In the genomic region with DNA sequence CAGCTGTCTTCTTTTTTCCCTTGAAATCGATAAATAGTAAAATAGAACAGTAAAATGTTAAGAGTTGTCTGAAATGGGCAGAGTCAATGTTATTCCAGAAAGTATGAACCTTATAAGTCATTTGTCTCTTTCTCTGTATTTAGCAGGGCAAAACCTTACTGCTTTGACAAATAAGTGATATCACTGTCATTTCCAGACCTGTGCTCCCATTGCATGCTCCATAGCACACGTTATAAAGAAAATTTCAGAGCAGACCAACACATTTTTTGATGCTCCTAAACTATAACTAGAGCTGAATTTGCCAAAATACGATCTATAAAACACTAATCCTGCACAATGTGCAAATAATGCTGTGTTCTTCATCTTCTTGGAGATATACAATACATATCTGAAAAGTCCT, we compare ENCODE assay signal across 25 cellular contexts. TPM values are rescaled to one million over a fixed set of nuclear protein-coding genes. Genes with fewer than 3 reads are reported as not detected.
DNase-seq lines count a peak whose midpoint lies in the region; ATAC-seq and TF ChIP-seq lines count a peak whose summit lies in the region.
"Had no signal": no experiment of that assay in that cellular context is flagged by ENCODE, and none has a peak within 500 bp of the region (broad histone marks: within the 10 kb centered on the region; RNA-seq: fewer than 3 reads in every experiment).

No MANE protein-coding gene starts in this region.

- H3K4me3 Mint-ChIP-seq in progenitor cell of endocrine pancreas (ENCODE audit: low read depth) = peak overlapping the region; percentile 82
- no peak overlapping the region for H3K4me3 Mint-ChIP-seq in stimulated activated memory B cell treated with anti-CD40 and anti-IgM and Interleukin-4, amounts not matched to agents 10 μg/mL and 1 μg/mL and 100 μg/mL, for 72 hours
- H3K4me3 Mint-ChIP-seq: B cell; CD8-positive, alpha-beta T cell had no signal

- WGBS in body of pancreas, 2 donors = 26 to 34% methylated on average over 3 of the region's 3 CpGs

- no peaks in the 10 kb centered on the region for H3K27me3 Mint-ChIP-seq in progenitor cell of endocrine pancreas
- H3K27me3 Mint-ChIP-seq in stimulated activated memory B cell treated with anti-CD40 and anti-IgM and Interleukin-4, amounts not matched to agents 10 μg/mL and 1 μg/mL and 100 μg/mL, for 72 hours = peaks cover 15% of the 10 kb centered on the region

- peak overlapping the region in 1 of 2 donors; percentile 25 for H3K4me3 ChIP-seq in body of pancreas
- H3K4me3 ChIP-seq: SJSA1 had no signal

- no peaks in the 10 kb centered on the region for H3K36me3 ChIP-seq in body of pancreas (replicated peaks in 1 of 2; ENCODE audit: insufficient read depth in 1 of 2, low read depth in 2 of 2)
- H3K36me3 ChIP-seq: SJSA1 had no signal

- peaks cover 6% of the 10 kb centered on the region for H3K36me3 Mint-ChIP-seq in progenitor cell of endocrine pancreas (ENCODE audit: insufficient read depth)
- H3K36me3 Mint-ChIP-seq in stimulated activated memory B cell treated with anti-CD40 and anti-IgM and Interleukin-4, amounts not matched to agents 10 μg/mL and 1 μg/mL and 100 μg/mL, for 72 hours = no peaks in the 10 kb centered on the region
- H3K36me3 Mint-ChIP-seq: CD8-positive, alpha-beta T cell had no signal

- ATAC-seq in body of pancreas (no peak), left colon (peak; percentile 21)
- no peak for ATAC-seq in stimulated activated memory B cell treated with anti-CD40 and anti-IgM and Interleukin-4, amounts not matched to agents 10 μg/mL and 1 μg/mL and 100 μg/mL, for 72 hours
- ATAC-seq: CD8-positive, alpha-beta T cell; HCT116 had no signal

- TF ChIP-seq POLR2A in body of pancreas (IDR thresholded peaks at IDR 0.05) = no peak

- no peak for TF ChIP-seq CTCF in body of pancreas (IDR thresholded peaks at IDR 0.05)
- no peak for TF ChIP-seq CTCF in progenitor cell of endocrine pancreas (IDR thresholded peaks at IDR 0.05; ENCODE audit: unreplicated experiment)

- H3K4me1 Mint-ChIP-seq in progenitor cell of endocrine pancreas (ENCODE audit: low read depth) = peaks cover 44% of the 10 kb centered on the region
- no peaks in the 10 kb centered on the region for H3K4me1 Mint-ChIP-seq in stimulated activated memory B cell treated with anti-CD40 and anti-IgM and Interleukin-4, amounts not matched to agents 10 μg/mL and 1 μg/mL and 100 μg/mL, for 72 hours
- H3K4me1 Mint-ChIP-seq: B cell had no signal

- H3K27me3 ChIP-seq in body of pancreas = no peaks in the 10 kb centered on the region

- H3K27ac ChIP-seq in body of pancreas = peak overlapping the region in 3 of 4 donors; percentile 44 to 72 (median 56)
- H3K27ac ChIP-seq: C4-2B, HL-60, SJSA1 had no signal

- no peaks in the 10 kb centered on the region for H3K9me3 Mint-ChIP-seq in progenitor cell of endocrine pancreas (ENCODE audit: low read depth)
- H3K9me3 Mint-ChIP-seq in stimulated activated memory B cell treated with anti-CD40 and anti-IgM and Interleukin-4, amounts not matched to agents 10 μg/mL and 1 μg/mL and 100 μg/mL, for 72 hours = no peaks in the 10 kb centered on the region
- H3K9me3 Mint-ChIP-seq: CD8-positive, alpha-beta T cell had no signal

- peak overlapping the region; percentile 94 for H3K27ac Mint-ChIP-seq in progenitor cell of endocrine pancreas
- H3K27ac Mint-ChIP-seq in stimulated activated memory B cell treated with anti-CD40 and anti-IgM and Interleukin-4, amounts not matched to agents 10 μg/mL and 1 μg/mL and 100 μg/mL, for 72 hours = no peak overlapping the region
- H3K27ac Mint-ChIP-seq: B cell; CD8-positive, alpha-beta T cell had no signal

- H3K4me1 ChIP-seq in body of pancreas = peaks cover 38% of the 10 kb centered on the region
- H3K4me1 ChIP-seq: SJSA1 had no signal

- DNase-seq in body of pancreas (no peak), left colon (no peak), progenitor cell of endocrine pancreas (ENCODE audit: low spot score, unreplicated experiment) (no peak), COR-L47 (lab: John Stamatoyannopoulos, UW) (no peak), NCI-H187 (lab: John Stamatoyannopoulos, UW) (no peak), NOMO-1 (lab: John Stamatoyannopoulos, UW; ENCODE audit: unreplicated experiment in 2 of 2) (no peak)
- DNase-seq: Calu3; CD8-positive, alpha-beta T cell; DMS79 treated with DMSO at 0.1 percent for 48 hours; Karpas-422; NCI-H1092; NCI-H1417 treated with DMSO at 0.1 percent for 48 hours; NCI-H187 treated with DMSO at 0.1 percent for 48 hours; NCI-H2171 treated with DMSO at 0.1 percent for 48 hours; NCI-H345; NCI-H524; NCI-H774; Right ventricle myocardium superior; RPMI8226 had no signal

- no peaks in the 10 kb centered on the region for H3K9me3 ChIP-seq in body of pancreas
- H3K9me3 ChIP-seq: SJSA1 had no signal

- intact Hi-C loops in body of pancreas (cut with DNase I) (no loop called here), left colon (cut with DNase I, micrococcal nuclease) (no loop called here)

RNA-seq across cellular contexts. Expression of a gene that starts 1.1 kb away (rescaled TPM):
- total RNA-seq in body of pancreas = 10 to 100 TPM in 1 of 2 donors, 1 to 10 TPM in 1; 7.8 to 18.5 TPM
- 10 to 100 TPM; 66.0 to 69.7 TPM for total RNA-seq in left colon
- 29.5 and 29.9 TPM in 2 replicates for total RNA-seq in progenitor cell of endocrine pancreas
- total RNA-seq: B cell; Calu3; CD8-positive, alpha-beta T cell; SJSA1 had no signal
